8 cellular contexts compared by ENCODE assay signal in genomic region chr3:71064976-71065763, GRCh38.
DNase-seq lines count a peak whose midpoint lies in the region; ATAC-seq and TF ChIP-seq lines count a peak whose summit lies in the region.

No MANE protein-coding gene starts in this region.

- DNase-seq in SHP77 (lab: John Stamatoyannopoulos, UW) (peak; percentile 19 to 34), SHP77 treated with DMSO at 0.1 percent for 48 hours (lab: John Stamatoyannopoulos, UW) (no peak), LHCN-M2 (ENCODE audit: low read depth) (peak; percentile 67), activated B cell treated with CpG ODN at 0.5 μM for 24 hours (peak; percentile 67), cerebellum (ENCODE audit: low spot score) (peak; percentile 4), left colon (peak in 1 of 2 donors; percentile 80)
- DNase-seq in stimulated activated CD4-positive, alpha-beta T cell treated with anti-CD3 and anti-CD28 coated beads, Interleukin-1b, Interleukin-23, amount 100 ng/mL, for 48 hours: peak; percentile 56

- TF ChIP-seq CTCF in activated B cell treated with CpG ODN at 0.5 μM for 24 hours (IDR thresholded peaks at IDR 0.05): no peak

- H3K4me1 Mint-ChIP-seq in activated B cell treated with CpG ODN at 0.5 μM for 24 hours: peaks cover 67% of the 10 kb centered on the region

- H3K36me3 Mint-ChIP-seq in activated B cell treated with CpG ODN at 0.5 μM for 24 hours (ENCODE audit: low read depth): peaks cover 38% of the 10 kb centered on the region

- ATAC-seq in activated B cell treated with CpG ODN at 0.5 μM for 24 hours (ENCODE audit: low read depth) (peak; percentile 31), left colon (peak; percentile 52), GM19467 (IDR thresholded peaks at IDR 0.05; ENCODE audit: unreplicated experiment) (no peak)

- intact Hi-C loops in activated B cell treated with CpG ODN at 0.5 μM for 24 hours (cut with micrococcal nuclease): loop anchor here (1.0 to 5.0 kb wide), 7 partner anchors 33 to 1102 kb away; partner anchors contain the start of gene FOXP1
- intact Hi-C loops in left colon (cut with DNase I, micrococcal nuclease): loop anchor here in 1 of 2 donors (10.0 kb wide), 1 partner anchor 520 kb away; the partner anchor contains the start of gene FOXP1

- CTCF ChIA-PET in activated B cell treated with CpG ODN at 0.5 μM for 24 hours (lab: Charles Lee): interaction anchor here (0.6 to 1.8 kb wide), 2 partner anchors 61 to 519 kb away, joined by 4 read pairs; partner anchors contain the start of gene FOXP1

- H3K27me3 Mint-ChIP-seq in activated B cell treated with CpG ODN at 0.5 μM for 24 hours: no peaks in the 10 kb centered on the region

- H3K9me3 Mint-ChIP-seq in activated B cell treated with CpG ODN at 0.5 μM for 24 hours: no peaks in the 10 kb centered on the region

- H3K27ac Mint-ChIP-seq in activated B cell treated with CpG ODN at 0.5 μM for 24 hours: peak overlapping the region; percentile 97

- POLR2A ChIA-PET in activated B cell treated with CpG ODN at 0.5 μM for 24 hours (lab: Charles Lee): interaction anchor here (0.7 to 26.0 kb wide), 28 partner anchors 16 to 1932 kb away, joined by 3 to 785 read pairs (median 8); partner anchors contain the start of genes FOXP1 and PPP4R2

- H3K4me3 Mint-ChIP-seq in activated B cell treated with CpG ODN at 0.5 μM for 24 hours: peak overlapping the region; percentile 92
